In the genomic region with DNA sequence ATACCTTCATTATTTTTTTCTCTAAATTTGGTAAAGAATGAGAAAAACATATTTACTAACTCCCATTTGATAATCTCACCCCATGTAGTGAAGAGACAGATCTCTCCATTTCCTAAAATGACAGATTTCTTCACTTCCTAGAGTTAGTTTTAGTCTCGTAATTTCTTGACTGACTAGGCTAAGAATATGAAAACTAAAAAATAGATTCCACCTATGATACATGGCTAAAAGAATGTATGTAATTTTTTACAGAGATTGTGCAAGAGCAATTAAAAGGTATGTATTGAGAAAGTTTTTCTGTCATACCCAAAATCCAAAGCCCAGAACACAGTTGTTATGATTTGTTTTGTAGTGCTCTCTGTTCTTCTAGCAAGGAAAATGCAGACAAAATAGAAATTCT, we compare ENCODE assay signal across 17 cellular contexts. TPM values are rescaled to one million over a fixed set of nuclear protein-coding genes. Genes with fewer than 3 reads are reported as not detected.
"Had no signal": no experiment of that assay in that cellular context is flagged by ENCODE, and none has a peak within 500 bp of the region (broad histone marks: within the 10 kb centered on the region; RNA-seq: fewer than 3 reads in every experiment).

No MANE protein-coding gene starts in this region.

- H3K4me3 ChIP-seq: heart right ventricle, mucosa of descending colon, spleen had no signal

- H3K9me3 ChIP-seq: heart right ventricle, mucosa of descending colon, spleen had no signal

- DNase-seq: activated gamma-delta T cell treated with Interleukin-2 at 50 U/mL for 16 hours; activated T-cell treated with anti-CD3 and anti-CD28 coated beads, Interleukin-2, amount 50 U/mL, for 1 hour; amniotic stem cell; heart right ventricle; left colon; mesendoderm; mucosa of descending colon; nucleus accumbens; posterior cingulate gyrus; spleen; stimulated activated CD4-positive, alpha-beta T cell treated with anti-CD3 and anti-CD28 coated beads, Interleukin-4, amount 100 ng/mL, for 24 hours; stimulated activated naive CD8-positive, alpha-beta T cell treated with anti-CD3 and anti-CD28 coated beads, Interleukin-15, Interleukin-2, amounts not matched to agents 100 U/mL and 50 U/mL, for 24 hours; T-helper 9 cell had no signal

- H3K4me1 ChIP-seq: spleen had no signal

- ATAC-seq: activated naive CD4-positive, alpha-beta T cell treated with anti-CD3 and anti-CD28 coated beads, Interleukin-2, amount 50 U/mL, for 72 hours; heart right ventricle; left colon; mucosa of descending colon; sciatic nerve; stimulated activated naive CD8-positive, alpha-beta T cell treated with anti-CD3 and anti-CD28 coated beads, Interleukin-15, Interleukin-2, amounts not matched to agents 100 U/mL and 50 U/mL, for 24 hours had no signal

- FAIRE-seq: keratinocyte had no signal

- H3K27me3 ChIP-seq: heart right ventricle, spleen had no signal

- H3K27ac ChIP-seq: heart right ventricle, spleen had no signal

- H3K36me3 ChIP-seq: heart right ventricle, spleen had no signal

RNA-seq across cellular contexts. Expression of a gene that starts 9.5 kb away (rescaled TPM):
- total RNA-seq: activated naive CD4-positive, alpha-beta T cell treated with anti-CD3 and anti-CD28 coated beads, Interleukin-2, amount 50 U/mL, for 72 hours; T-helper 1 cell treated with Interleukin-12 subunit alpha and Interleukin-12 subunit beta and Interleukin-4 antibody, amounts not matched to agents 30 ng/mL and 1 ng/mL, for 36 hours had no signal

RNA-seq across cellular contexts. Expression of a gene that starts 45.7 kb away (rescaled TPM):
- total RNA-seq: activated naive CD4-positive, alpha-beta T cell treated with anti-CD3 and anti-CD28 coated beads, Interleukin-2, amount 50 U/mL, for 72 hours; T-helper 1 cell treated with Interleukin-12 subunit alpha and Interleukin-12 subunit beta and Interleukin-4 antibody, amounts not matched to agents 30 ng/mL and 1 ng/mL, for 36 hours had no signal
